Comparison of ENCODE assay signal across 1 cellular context in the genomic region with DNA sequence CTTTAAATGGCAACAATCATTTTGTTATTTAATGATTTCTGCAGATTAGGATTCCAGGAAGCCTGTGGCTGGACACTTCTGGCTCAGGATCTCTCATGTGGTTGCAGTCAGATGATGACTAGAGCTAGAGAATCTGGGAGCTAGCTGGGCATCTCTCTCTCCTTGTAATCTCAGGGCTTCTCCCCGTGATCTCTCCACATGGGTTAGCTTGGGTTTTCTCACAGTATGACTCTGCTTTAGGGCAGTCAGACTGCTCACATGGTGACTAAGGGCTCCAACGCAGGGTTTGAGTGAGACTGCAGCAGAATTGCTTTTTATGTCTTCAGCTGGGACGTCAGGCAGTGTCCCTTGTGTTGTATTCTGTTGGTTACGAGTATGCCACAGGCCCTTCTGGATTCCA.
TF ChIP-seq lines count a peak whose summit lies in the region.

No MANE protein-coding gene starts in this region.

TF ChIP-seq in GM23338, 12 proteins besides CTCF, POLR2A, EP300 and RAD21 (continued from another document):
- TF ChIP-seq ZNF462 (CRISPR knock-in tag; IDR thresholded peaks at IDR 0.05) (no peak), NANOG (IDR thresholded peaks at IDR 0.05; ENCODE audit: borderline replicate concordance) (no peak), JUNB (IDR thresholded peaks at IDR 0.05; ENCODE audit: unreplicated experiment) (no peak), STAT1 (IDR thresholded peaks at IDR 0.05; ENCODE audit: unreplicated experiment) (no peak), EZH2phosphoT487 (IDR thresholded peaks at IDR 0.05; ENCODE audit: unreplicated experiment) (no peak), POLR2AphosphoS5 (IDR thresholded peaks at IDR 0.05; ENCODE audit: low read depth) (no peak), ZNF331 (CRISPR knock-in tag; IDR thresholded peaks at IDR 0.05; ENCODE audit: low read depth) (no peak)
- TF ChIP-seq, protein P1, sequence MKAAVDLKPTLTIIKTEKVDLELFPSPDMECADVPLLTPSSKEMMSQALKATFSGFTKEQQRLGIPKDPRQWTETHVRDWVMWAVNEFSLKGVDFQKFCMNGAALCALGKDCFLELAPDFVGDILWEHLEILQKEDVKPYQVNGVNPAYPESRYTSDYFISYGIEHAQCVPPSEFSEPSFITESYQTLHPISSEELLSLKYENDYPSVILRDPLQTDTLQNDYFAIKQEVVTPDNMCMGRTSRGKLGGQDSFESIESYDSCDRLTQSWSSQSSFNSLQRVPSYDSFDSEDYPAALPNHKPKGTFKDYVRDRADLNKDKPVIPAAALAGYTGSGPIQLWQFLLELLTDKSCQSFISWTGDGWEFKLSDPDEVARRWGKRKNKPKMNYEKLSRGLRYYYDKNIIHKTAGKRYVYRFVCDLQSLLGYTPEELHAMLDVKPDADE (IDR thresholded peaks at IDR 0.05), result no peak
- TF ChIP-seq, protein P2, sequence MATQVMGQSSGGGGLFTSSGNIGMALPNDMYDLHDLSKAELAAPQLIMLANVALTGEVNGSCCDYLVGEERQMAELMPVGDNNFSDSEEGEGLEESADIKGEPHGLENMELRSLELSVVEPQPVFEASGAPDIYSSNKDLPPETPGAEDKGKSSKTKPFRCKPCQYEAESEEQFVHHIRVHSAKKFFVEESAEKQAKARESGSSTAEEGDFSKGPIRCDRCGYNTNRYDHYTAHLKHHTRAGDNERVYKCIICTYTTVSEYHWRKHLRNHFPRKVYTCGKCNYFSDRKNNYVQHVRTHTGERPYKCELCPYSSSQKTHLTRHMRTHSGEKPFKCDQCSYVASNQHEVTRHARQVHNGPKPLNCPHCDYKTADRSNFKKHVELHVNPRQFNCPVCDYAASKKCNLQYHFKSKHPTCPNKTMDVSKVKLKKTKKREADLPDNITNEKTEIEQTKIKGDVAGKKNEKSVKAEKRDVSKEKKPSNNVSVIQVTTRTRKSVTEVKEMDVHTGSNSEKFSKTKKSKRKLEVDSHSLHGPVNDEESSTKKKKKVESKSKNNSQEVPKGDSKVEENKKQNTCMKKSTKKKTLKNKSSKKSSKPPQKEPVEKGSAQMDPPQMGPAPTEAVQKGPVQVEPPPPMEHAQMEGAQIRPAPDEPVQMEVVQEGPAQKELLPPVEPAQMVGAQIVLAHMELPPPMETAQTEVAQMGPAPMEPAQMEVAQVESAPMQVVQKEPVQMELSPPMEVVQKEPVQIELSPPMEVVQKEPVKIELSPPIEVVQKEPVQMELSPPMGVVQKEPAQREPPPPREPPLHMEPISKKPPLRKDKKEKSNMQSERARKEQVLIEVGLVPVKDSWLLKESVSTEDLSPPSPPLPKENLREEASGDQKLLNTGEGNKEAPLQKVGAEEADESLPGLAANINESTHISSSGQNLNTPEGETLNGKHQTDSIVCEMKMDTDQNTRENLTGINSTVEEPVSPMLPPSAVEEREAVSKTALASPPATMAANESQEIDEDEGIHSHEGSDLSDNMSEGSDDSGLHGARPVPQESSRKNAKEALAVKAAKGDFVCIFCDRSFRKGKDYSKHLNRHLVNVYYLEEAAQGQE (IDR thresholded peaks at IDR 0.05; ENCODE audit: unreplicated experiment), result no peak
